Comparison of ENCODE assay signal across 14 cellular contexts in genomic region chr11:117932426-117932825, GRCh38. TPM values are rescaled to one million over a fixed set of nuclear protein-coding genes. Genes with fewer than 3 reads are reported as not detected.
DNase-seq lines count a peak whose midpoint lies in the region; ATAC-seq and TF ChIP-seq lines count a peak whose summit lies in the region.
"Had no signal": no experiment of that assay in that cellular context is flagged by ENCODE, and none has a peak within 500 bp of the region (broad histone marks: within the 10 kb centered on the region; RNA-seq: fewer than 3 reads in every experiment).

No MANE protein-coding gene starts in this region.

- H3K27ac Mint-ChIP-seq in activated T-cell treated with anti-CD3 and anti-CD28 coated beads, Interleukin-2, amount 50 U/mL, for 24 hours = peak overlapping the region; percentile 96
- peak overlapping the region; percentile 53 for H3K27ac Mint-ChIP-seq in activated B cell treated with CpG ODN at 0.5 μM for 24 hours
- H3K27ac Mint-ChIP-seq in stimulated activated naive CD8-positive, alpha-beta T cell treated with anti-CD3 and anti-CD28 coated beads, Interleukin-15, Interleukin-2, amounts not matched to agents 100 ng/mL and 50 ng/mL, for 24 hours = peak overlapping the region; percentile 99
- no peak overlapping the region for H3K27ac Mint-ChIP-seq in osteocyte (ENCODE audit: unreplicated experiment)

- peaks cover 72% of the 10 kb centered on the region for H3K4me1 Mint-ChIP-seq in activated T-cell treated with anti-CD3 and anti-CD28 coated beads, Interleukin-2, amount 50 U/mL, for 24 hours (ENCODE audit: low read depth)
- H3K4me1 Mint-ChIP-seq in activated B cell treated with CpG ODN at 0.5 μM for 24 hours (peaks cover 14% of the 10 kb centered on the region), osteocyte (ENCODE audit: unreplicated experiment) (no peaks in the 10 kb centered on the region)
- H3K4me1 Mint-ChIP-seq in stimulated activated naive CD8-positive, alpha-beta T cell treated with anti-CD3 and anti-CD28 coated beads, Interleukin-15, Interleukin-2, amounts not matched to agents 100 ng/mL and 50 ng/mL, for 24 hours (ENCODE audit: low read depth) = peaks cover 94% of the 10 kb centered on the region

- H3K4me3 Mint-ChIP-seq in activated T-cell treated with anti-CD3 and anti-CD28 coated beads, Interleukin-2, amount 50 U/mL, for 24 hours = no peak overlapping the region
- H3K4me3 Mint-ChIP-seq in activated B cell treated with CpG ODN at 0.5 μM for 24 hours (no peak overlapping the region), osteocyte (ENCODE audit: unreplicated experiment) (no peak overlapping the region)
- H3K4me3 Mint-ChIP-seq in stimulated activated naive CD8-positive, alpha-beta T cell treated with anti-CD3 and anti-CD28 coated beads, Interleukin-15, Interleukin-2, amounts not matched to agents 100 ng/mL and 50 ng/mL, for 24 hours = peak overlapping the region; percentile 67

- ATAC-seq in activated B cell treated with CpG ODN at 0.5 μM for 24 hours (ENCODE audit: low read depth) = no peak
- ATAC-seq in GM21367 (IDR thresholded peaks at IDR 0.05; ENCODE audit: unreplicated experiment) = no peak

- POLR2A ChIA-PET in activated B cell treated with CpG ODN at 0.5 μM for 24 hours (lab: Charles Lee) = no interaction called here

- TF ChIP-seq CTCF in activated B cell treated with CpG ODN at 0.5 μM for 24 hours (IDR thresholded peaks at IDR 0.05) (no peak), osteocyte (IDR thresholded peaks at IDR 0.05) (no peak)

- H3K36me3 Mint-ChIP-seq in activated T-cell treated with anti-CD3 and anti-CD28 coated beads, Interleukin-2, amount 50 U/mL, for 24 hours (ENCODE audit: low read depth) = no peaks in the 10 kb centered on the region
- H3K36me3 Mint-ChIP-seq in activated B cell treated with CpG ODN at 0.5 μM for 24 hours (ENCODE audit: low read depth) = no peaks in the 10 kb centered on the region
- H3K36me3 Mint-ChIP-seq in stimulated activated naive CD8-positive, alpha-beta T cell treated with anti-CD3 and anti-CD28 coated beads, Interleukin-15, Interleukin-2, amounts not matched to agents 100 ng/mL and 50 ng/mL, for 24 hours (ENCODE audit: low read depth) = no peaks in the 10 kb centered on the region
- no peaks in the 10 kb centered on the region for H3K36me3 Mint-ChIP-seq in osteocyte (ENCODE audit: unreplicated experiment)

- CTCF ChIA-PET in activated B cell treated with CpG ODN at 0.5 μM for 24 hours (lab: Charles Lee) = interaction anchor here (1.3 to 1.6 kb wide), 2 partner anchors 14 to 125 kb away, joined by 4 to 6 read pairs; no protein-coding TSS in a partner anchor

- H3K27me3 Mint-ChIP-seq in activated T-cell treated with anti-CD3 and anti-CD28 coated beads, Interleukin-2, amount 50 U/mL, for 24 hours = no peaks in the 10 kb centered on the region
- H3K27me3 Mint-ChIP-seq in activated B cell treated with CpG ODN at 0.5 μM for 24 hours = peaks cover 2% of the 10 kb centered on the region
- H3K27me3 Mint-ChIP-seq in stimulated activated naive CD8-positive, alpha-beta T cell treated with anti-CD3 and anti-CD28 coated beads, Interleukin-15, Interleukin-2, amounts not matched to agents 100 ng/mL and 50 ng/mL, for 24 hours = peaks cover 3% of the 10 kb centered on the region
- peaks cover 32% of the 10 kb centered on the region for H3K27me3 Mint-ChIP-seq in osteocyte (ENCODE audit: unreplicated experiment)

- no peak for DNase-seq in activated T-cell treated with anti-CD3 and anti-CD28 coated beads, Interleukin-2, amount 50 U/mL, for 24 hours
- DNase-seq in activated T-cell treated with anti-CD3 and anti-CD28 coated beads, Interleukin-2, amount 50 U/mL, for 1 hour = no peak
- DNase-seq in activated B cell treated with CpG ODN at 0.5 μM for 24 hours (no peak), islet precursor cell (peak; percentile 58), cerebellar nuclear complex (lab: John Stamatoyannopoulos, UW) (no peak), osteocyte (ENCODE audit: extremely low spot score, unreplicated experiment) (no peak)
- DNase-seq: brain microvascular endothelial cell, KBM-7, mesendoderm, NCI-H446 treated with DMSO at 0.1 percent for 48 hours, small intestine had no signal

- intact Hi-C loops in activated B cell treated with CpG ODN at 0.5 μM for 24 hours (cut with micrococcal nuclease) = no loop called here

- no peaks in the 10 kb centered on the region for H3K9me3 Mint-ChIP-seq in activated T-cell treated with anti-CD3 and anti-CD28 coated beads, Interleukin-2, amount 50 U/mL, for 24 hours
- H3K9me3 Mint-ChIP-seq in activated B cell treated with CpG ODN at 0.5 μM for 24 hours (no peaks in the 10 kb centered on the region), osteocyte (ENCODE audit: unreplicated experiment) (no peaks in the 10 kb centered on the region)
- H3K9me3 Mint-ChIP-seq in stimulated activated naive CD8-positive, alpha-beta T cell treated with anti-CD3 and anti-CD28 coated beads, Interleukin-15, Interleukin-2, amounts not matched to agents 100 ng/mL and 50 ng/mL, for 24 hours = no peaks in the 10 kb centered on the region

RNA-seq across cellular contexts. Expression of gene TMPRSS13, which starts 3.2 kb away (rescaled TPM):
- total RNA-seq in activated B cell treated with CpG ODN at 0.5 μM for 24 hours (3.4 and 3.7 TPM in 2 replicates), osteocyte (not detected in 2 replicates)
- total RNA-seq: fibroblast of villous mesenchyme had no signal

RNA-seq across cellular contexts. Expression of gene IL10RA, which starts 53.8 kb away (rescaled TPM):
- 303 and 350 TPM in 2 replicates for total RNA-seq in activated B cell treated with CpG ODN at 0.5 μM for 24 hours
- total RNA-seq in osteocyte = not detected in 2 replicates
- total RNA-seq: fibroblast of villous mesenchyme had no signal

RNA-seq across cellular contexts. Expression of gene FXYD6, which starts 56.0 kb away (rescaled TPM):
- total RNA-seq in activated B cell treated with CpG ODN at 0.5 μM for 24 hours (not detected in 2 replicates), osteocyte (0.99 and 1.7 TPM in 2 replicates)
- total RNA-seq: fibroblast of villous mesenchyme had no signal

Comparison
In these comparisons a context has a peak if more than half of its experiments do, and no peak if none do; other contexts are left out.
1. RNA of gene IL10RA, which starts 53.8 kb away (total RNA-seq): 303 to 350 TPM in activated B cell treated with CpG ODN at 0.5 μM for 24 hours; not detected in osteocyte; every median in the first group is over 100 times any median in the second.